21 cellular contexts compared by ENCODE assay signal in genomic region chrX:3576886-3577516, GRCh38.
DNase-seq lines count a peak whose midpoint lies in the region; ATAC-seq, FAIRE-seq and TF ChIP-seq lines count a peak whose summit lies in the region.
"Had no signal": no experiment of that assay in that cellular context is flagged by ENCODE, and none has a peak within 500 bp of the region (broad histone marks: within the 10 kb centered on the region; RNA-seq: fewer than 3 reads in every experiment).

No MANE protein-coding gene starts in this region.

- no peak overlapping the region for H3K4me3 Mint-ChIP-seq in osteocyte (ENCODE audit: unreplicated experiment)
- H3K4me3 Mint-ChIP-seq: activated CD8-positive, alpha-beta T cell treated with anti-CD3 and anti-CD28 coated beads for 36 hours; CD4-positive, alpha-beta memory T cell; endodermal cell; GM23338; nephron; stimulated activated naive CD8-positive, alpha-beta T cell treated with anti-CD3 and anti-CD28 coated beads, Interleukin-15, Interleukin-2, amounts not matched to agents 100 ng/mL and 50 ng/mL, for 24 hours had no signal

- no peaks in the 10 kb centered on the region for H4K20me1 ChIP-seq in H1 (replicated peaks in 1 of 2; ENCODE audit: control insufficient read depth in 1 of 2, insufficient read depth in 2 of 2, low read length in 2 of 2)

- TF ChIP-seq CTCF in H1 (IDR thresholded peaks at IDR 0.05; ENCODE audit: control extremely low read depth in 1 of 3, insufficient read depth in 1 of 3, low read depth in 1 of 3, low read length in 3 of 3) (no peak), osteocyte (IDR thresholded peaks at IDR 0.05) (no peak)

- no peak overlapping the region for H2AFZ ChIP-seq in H1 (ENCODE audit: low read length)
- H2AFZ ChIP-seq: GM23338 had no signal

- H3K4ac ChIP-seq in H1 (replicated peaks; ENCODE audit: insufficient read length, low read depth, low read length) = no peak overlapping the region

- no peaks in the 10 kb centered on the region; a peak in 1 of 7 replicates for H3K27me3 ChIP-seq in H1 (replicated peaks in 1 of 4; ENCODE audit: control insufficient read depth in 3 of 4, extremely low read depth in 1 of 4, insufficient read depth in 3 of 4, low read length in 3 of 4)
- H3K27me3 ChIP-seq in effector memory CD4-positive, alpha-beta T cell (replicated peaks; ENCODE audit: control insufficient read depth, insufficient read depth, low read length, poor library complexity, severe bottlenecking) = no peaks in the 10 kb centered on the region
- H3K27me3 ChIP-seq: upper lobe of right lung had no signal

- no peaks in the 10 kb centered on the region for H3K36me3 Mint-ChIP-seq in osteocyte (ENCODE audit: unreplicated experiment)

- no peaks in the 10 kb centered on the region for H3K36me3 ChIP-seq in H1 (ENCODE audit: control insufficient read depth in 2 of 4, insufficient read depth in 4 of 4, low read length in 3 of 4)
- H3K36me3 ChIP-seq in effector memory CD4-positive, alpha-beta T cell (ENCODE audit: control insufficient read depth, insufficient read depth, low read length) = no peaks in the 10 kb centered on the region
- H3K36me3 ChIP-seq: prostate gland, upper lobe of right lung had no signal

- peak; percentile 78 for DNase-seq in EH (ENCODE audit: low read depth)
- DNase-seq in LHCN-M2 (ENCODE audit: low read depth) = peak; percentile 94
- no peak for DNase-seq in H1 (ENCODE audit: low read depth in 1 of 2, low spot score in 2 of 2)
- no peak for DNase-seq in osteocyte (ENCODE audit: extremely low spot score, unreplicated experiment)
- DNase-seq in NCI-H524 treated with DMSO at 0.1 percent for 48 hours (lab: John Stamatoyannopoulos, UW) = no peak
- DNase-seq in HPDE6-E6E7 (ENCODE audit: extremely low spot score) = no peak
- DNase-seq in effector memory CD4-positive, alpha-beta T cell = no peak
- DNase-seq: activated CD8-positive, alpha-beta T cell treated with anti-CD3 and anti-CD28 coated beads for 36 hours; CD4-positive, alpha-beta memory T cell; endodermal cell; mammary epithelial cell; NCI-H1930; NCI-H774; upper lobe of right lung had no signal

- peak overlapping the region; percentile 33 for H3K27ac Mint-ChIP-seq in osteocyte (ENCODE audit: unreplicated experiment)
- H3K27ac Mint-ChIP-seq: activated CD8-positive, alpha-beta T cell treated with anti-CD3 and anti-CD28 coated beads for 36 hours; CD4-positive, alpha-beta memory T cell; endodermal cell; GM23338; stimulated activated naive CD8-positive, alpha-beta T cell treated with anti-CD3 and anti-CD28 coated beads, Interleukin-15, Interleukin-2, amounts not matched to agents 100 ng/mL and 50 ng/mL, for 24 hours had no signal

- peaks cover 11% of the 10 kb centered on the region for H3K4me1 Mint-ChIP-seq in osteocyte (ENCODE audit: unreplicated experiment)
- H3K4me1 Mint-ChIP-seq: CD4-positive, alpha-beta memory T cell; endodermal cell; GM23338 had no signal

- H4K5ac ChIP-seq in H1 (ENCODE audit: insufficient read length, low read depth, low read length) = no peak overlapping the region

- H2BK12ac ChIP-seq in H1 (ENCODE audit: low read depth, low read length) = no peak overlapping the region

- no peak for TF ChIP-seq RAD21 in H1 (IDR thresholded peaks at IDR 0.05 in 1 of 2, conservative IDR thresholded peaks at IDR 0.05 in 1 of 2; ENCODE audit: low read depth in 2 of 2, low read length in 2 of 2)

- no peak overlapping the region for H3K4me3 ChIP-seq in H1 (ENCODE audit: extremely low read depth in 1 of 4, insufficient read depth in 2 of 4, low read depth in 3 of 4, low read length in 4 of 4)
- H3K4me3 ChIP-seq in effector memory CD4-positive, alpha-beta T cell (ENCODE audit: insufficient read depth, low read depth, low read length, poor library complexity, severe bottlenecking) = no peak overlapping the region
- H3K4me3 ChIP-seq: GM23338, prostate gland, upper lobe of right lung had no signal

- H3K4me1 ChIP-seq in H1 (replicated peaks in 1 of 4; ENCODE audit: control insufficient read depth in 3 of 4, insufficient read depth in 4 of 4, low read length in 3 of 4) = no peaks in the 10 kb centered on the region
- no peaks in the 10 kb centered on the region for H3K4me1 ChIP-seq in effector memory CD4-positive, alpha-beta T cell (ENCODE audit: control insufficient read depth, insufficient read depth, low read length, poor library complexity, severe bottlenecking)
- H3K4me1 ChIP-seq: prostate gland, upper lobe of right lung had no signal

- peak; percentile 7 for FAIRE-seq in H1 (lab: Jason Lieb, UNC)

- no peak overlapping the region for H3K56ac ChIP-seq in H1 (replicated peaks; ENCODE audit: insufficient read length, low read depth, low read length)

- no peak overlapping the region for H3K9ac ChIP-seq in H1 (replicated peaks in 1 of 4; ENCODE audit: extremely low read depth in 1 of 4, low read depth in 3 of 4, low read length in 3 of 4)

- no peak overlapping the region for H4K91ac ChIP-seq in H1 (replicated peaks; ENCODE audit: insufficient read length, low read length)

- H2BK15ac ChIP-seq in H1 (ENCODE audit: low read length) = no peak overlapping the region

- H3K27me3 Mint-ChIP-seq in osteocyte (ENCODE audit: unreplicated experiment) = no peaks in the 10 kb centered on the region
- H3K27me3 Mint-ChIP-seq: activated CD8-positive, alpha-beta T cell treated with anti-CD3 and anti-CD28 coated beads for 36 hours; CD4-positive, alpha-beta memory T cell; stimulated activated naive CD8-positive, alpha-beta T cell treated with anti-CD3 and anti-CD28 coated beads, Interleukin-15, Interleukin-2, amounts not matched to agents 100 ng/mL and 50 ng/mL, for 24 hours had no signal

- no peak overlapping the region for H2BK20ac ChIP-seq in H1 (ENCODE audit: low read length)

- no peak overlapping the region for H3K14ac ChIP-seq in H1 (ENCODE audit: insufficient read length)

- H3K18ac ChIP-seq in H1 (ENCODE audit: extremely low read depth, low read length) = no peak overlapping the region

- CTCF ChIA-PET in H1 (lab: Charles Lee; ENCODE audit: partially characterized antibody) = no interaction called here

- no peak overlapping the region for H4K8ac ChIP-seq in H1 (ENCODE audit: extremely low read depth, insufficient read depth, low read length)

- no peak overlapping the region for H2BK120ac ChIP-seq in H1 (replicated peaks; ENCODE audit: low read depth, low read length)

- POLR2A ChIA-PET in H1 (lab: Charles Lee; ENCODE audit: partially characterized antibody) = no interaction called here

- H3K23me2 ChIP-seq in H1 (ENCODE audit: low read depth, low read length) = no peaks in the 10 kb centered on the region

- 82% methylated on average over 10 of the region's 11 CpGs; no CpG with 5 or more reads in 1 of the 2 experiments for WGBS in H1 (ENCODE audit: extremely low coverage in 1 of 2, insufficient coverage in 1 of 2, insufficient read length in 1 of 2, insufficient replicate concordance in 2 of 2, low coverage in 1 of 2, low lambda C conversion rate in 2 of 2, missing lambda C conversion rate in 1 of 2), 2 experiments

- no peaks in the 10 kb centered on the region for H3K9me3 Mint-ChIP-seq in osteocyte (ENCODE audit: unreplicated experiment)
- H3K9me3 Mint-ChIP-seq: GM23338; stimulated activated naive CD8-positive, alpha-beta T cell treated with anti-CD3 and anti-CD28 coated beads, Interleukin-15, Interleukin-2, amounts not matched to agents 100 ng/mL and 50 ng/mL, for 24 hours had no signal

- H3K4me2 ChIP-seq in H1 (ENCODE audit: insufficient read depth in 1 of 2, low read depth in 2 of 2, low read length in 2 of 2) = no peak overlapping the region
- H3K4me2 ChIP-seq: GM23338 had no signal

- H3K79me2 ChIP-seq in H1 (ENCODE audit: control insufficient read depth in 1 of 2, insufficient read depth in 2 of 2, low read length in 2 of 2) = no peaks in the 10 kb centered on the region

- ATAC-seq in GM21423 (IDR thresholded peaks at IDR 0.05; ENCODE audit: unreplicated experiment) = no peak
- ATAC-seq: activated CD8-positive, alpha-beta T cell treated with anti-CD3 and anti-CD28 coated beads for 36 hours; GM23338; Panc1; upper lobe of right lung had no signal

- H3K9me3 ChIP-seq in H1 (ENCODE audit: insufficient read depth in 2 of 2, low read depth in 1 of 2, low read length in 1 of 2) = no peaks in the 10 kb centered on the region
- no peaks in the 10 kb centered on the region for H3K9me3 ChIP-seq in effector memory CD4-positive, alpha-beta T cell (ENCODE audit: control insufficient read depth, low read length)
- H3K9me3 ChIP-seq: prostate gland, upper lobe of right lung had no signal

- no peak overlapping the region for H3K23ac ChIP-seq in H1 (ENCODE audit: insufficient read length)

- TF ChIP-seq POLR2A in H1 (IDR thresholded peaks at IDR 0.05; ENCODE audit: control extremely low read depth in 1 of 2, low read depth in 2 of 2, low read length in 2 of 2) = no peak

- H3K79me1 ChIP-seq in H1 (ENCODE audit: low read depth, low read length) = no peaks in the 10 kb centered on the region

- no peak overlapping the region for H3K27ac ChIP-seq in H1 (ENCODE audit: low read depth, low read length)
- no peak overlapping the region for H3K27ac ChIP-seq in effector memory CD4-positive, alpha-beta T cell (ENCODE audit: insufficient read depth, low read length, poor library complexity, severe bottlenecking)
- H3K27ac ChIP-seq: prostate gland, upper lobe of right lung, VCaP had no signal

- no peak for TF ChIP-seq EP300 in H1 (IDR thresholded peaks at IDR 0.05; ENCODE audit: borderline replicate concordance in 1 of 2, low read depth in 2 of 2, low read length in 2 of 2)

- no peak overlapping the region for H2AK5ac ChIP-seq in H1 (ENCODE audit: low read depth, low read length)

- no peak overlapping the region for H2BK5ac ChIP-seq in H1 (ENCODE audit: low read depth, low read length)

TF ChIP-seq in H1, 55 proteins besides CTCF, POLR2A, EP300 and RAD21:
- no peak for TF ChIP-seq SUZ12 (IDR thresholded peaks at IDR 0.05; ENCODE audit: low read length)
- TF ChIP-seq HDAC2 (IDR thresholded peaks at IDR 0.05; ENCODE audit: borderline replicate concordance in 1 of 2, low read depth in 2 of 2, low read length in 2 of 2) = no peak

Comparison
In these comparisons a context has a peak if more than half of its experiments do, and no peak if none do; other contexts are left out.
1. DNase-seq: peak in EH (single experiment) and LHCN-M2 (single experiment); none in H1 (0 of 2), osteocyte (single experiment), NCI-H524 treated with DMSO at 0.1 percent for 48 hours (single experiment), HPDE6-E6E7 (single experiment) and effector memory CD4-positive, alpha-beta T cell (0 of 3).